20 cellular contexts compared by ENCODE assay signal in the genomic region with DNA sequence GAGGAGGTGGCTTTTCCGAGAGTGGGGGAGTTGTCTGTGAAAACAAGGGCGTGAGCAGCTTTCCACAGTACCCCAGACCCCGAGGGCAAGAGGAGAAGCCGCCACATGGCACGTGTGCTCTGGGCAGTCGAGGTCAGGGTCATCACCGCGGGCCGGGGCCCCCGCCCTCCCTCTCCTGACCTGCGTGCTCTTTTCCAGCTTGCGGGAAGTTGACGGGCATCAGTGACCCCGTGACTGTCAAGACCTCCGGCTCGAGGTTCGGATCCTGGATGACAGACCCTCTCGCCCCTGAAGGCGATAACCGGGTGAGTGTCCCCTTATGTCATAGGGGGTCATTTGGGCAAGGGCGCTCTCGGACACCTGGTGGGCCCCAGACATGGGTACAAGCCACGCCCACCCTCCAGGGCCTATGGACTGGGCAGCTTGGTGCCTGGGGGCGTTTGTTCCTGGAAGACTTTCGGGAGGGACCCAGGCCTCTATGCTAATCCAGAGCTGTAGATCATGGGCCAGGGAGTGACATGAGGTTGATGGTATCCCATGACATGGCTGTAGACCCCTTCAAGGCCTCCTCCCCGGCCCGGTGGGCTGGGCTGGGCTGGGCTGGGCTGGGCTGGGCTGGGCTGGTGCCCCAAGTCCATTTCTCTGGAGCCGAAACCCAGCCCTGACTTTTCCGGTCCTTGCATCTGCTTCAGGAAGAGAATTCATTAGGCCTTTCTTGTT. TPM values are rescaled to one million over a fixed set of nuclear protein-coding genes. Genes with fewer than 3 reads are reported as not detected.
DNase-seq lines count a peak whose midpoint lies in the region; ATAC-seq and TF ChIP-seq lines count a peak whose summit lies in the region.
"Had no signal": no experiment of that assay in that cellular context is flagged by ENCODE, and none has a peak within 500 bp of the region (broad histone marks: within the 10 kb centered on the region; RNA-seq: fewer than 3 reads in every experiment).

No MANE protein-coding gene starts in this region.

- no peaks in the 10 kb centered on the region for H3K4me1 Mint-ChIP-seq in activated naive CD4-positive, alpha-beta T cell treated with anti-CD3 and anti-CD28 coated beads, Interleukin-2, amount 50 U/mL, for 24 hours
- H3K4me1 Mint-ChIP-seq: CD4-positive, alpha-beta memory T cell had no signal

- no peaks in the 10 kb centered on the region for H3K9me3 ChIP-seq in WERI-Rb-1 (ENCODE audit: severe bottlenecking)
- no peaks in the 10 kb centered on the region for H3K9me3 ChIP-seq in neuronal stem cell (replicated peaks in 1 of 2; ENCODE audit: control insufficient read depth in 2 of 2, insufficient read depth in 1 of 2, low read depth in 1 of 2, low read length in 2 of 2)
- H3K9me3 ChIP-seq: HAP-1 had no signal

- H3K18ac ChIP-seq in neuronal stem cell (ENCODE audit: low read length), result peak overlapping the region; percentile 48

- H3K23ac ChIP-seq in neuronal stem cell (ENCODE audit: low read depth, low read length, poor library complexity), result no peak overlapping the region

- H3K4me2 ChIP-seq in neuronal stem cell (ENCODE audit: insufficient read depth, low read length, poor library complexity, severe bottlenecking), result no peak overlapping the region

- H3K27me3 ChIP-seq in WERI-Rb-1 (ENCODE audit: insufficient read depth, low read depth, severe bottlenecking) (no peaks in the 10 kb centered on the region), dorsolateral prefrontal cortex (peaks cover 0 to 7% (median 0%) of the 10 kb centered on the region in 45 donors), neuronal stem cell (ENCODE audit: control insufficient read depth in 3 of 3, insufficient read depth in 3 of 3, low read depth in 1 of 3, low read length in 3 of 3) (no peaks in the 10 kb centered on the region)

- H4K8ac ChIP-seq in neuronal stem cell (ENCODE audit: low read depth, low read length), result no peak overlapping the region

- H3K9me3 Mint-ChIP-seq in activated naive CD4-positive, alpha-beta T cell treated with anti-CD3 and anti-CD28 coated beads, Interleukin-2, amount 50 U/mL, for 24 hours, result no peaks in the 10 kb centered on the region
- H3K9me3 Mint-ChIP-seq: CD4-positive, alpha-beta memory T cell had no signal

- no peak overlapping the region for H2BK5ac ChIP-seq in neuronal stem cell (ENCODE audit: low read length)

- H3K27ac ChIP-seq in WERI-Rb-1 (peak overlapping the region; percentile 90), dorsolateral prefrontal cortex (peak overlapping the region in 52 of 59 donors; percentile 0 to 86 (median 64)), neuronal stem cell (replicated peaks; ENCODE audit: low read length) (no peak overlapping the region)
- H3K27ac ChIP-seq: 22Rv1, GM23248 had no signal

- no peak overlapping the region for H4K91ac ChIP-seq in neuronal stem cell (ENCODE audit: low read depth, low read length, poor library complexity)

- H2BK120ac ChIP-seq in neuronal stem cell (ENCODE audit: low read depth, low read length), result no peak overlapping the region

- WGBS in neuronal stem cell (ENCODE audit: extremely low coverage in 2 of 2, insufficient read length in 2 of 2, insufficient replicate concordance in 1 of 2), 2 donors, result no CpG with 5 or more reads among the region's 29 CpGs

- peak overlapping the region; percentile 76 for H2AK5ac ChIP-seq in neuronal stem cell (ENCODE audit: low read depth, low read length)

- no peak overlapping the region for H3K9ac ChIP-seq in neuronal stem cell (ENCODE audit: low read depth, low read length, poor library complexity)
- H3K9ac ChIP-seq: GM23248 had no signal

- no peaks in the 10 kb centered on the region for H3K36me3 Mint-ChIP-seq in activated naive CD4-positive, alpha-beta T cell treated with anti-CD3 and anti-CD28 coated beads, Interleukin-2, amount 50 U/mL, for 24 hours
- H3K36me3 Mint-ChIP-seq: CD4-positive, alpha-beta memory T cell had no signal

- H3K14ac ChIP-seq in neuronal stem cell (ENCODE audit: low read length), result peak overlapping the region; percentile 71

- H3K36me3 ChIP-seq in WERI-Rb-1 (peaks cover 91% of the 10 kb centered on the region), neuronal stem cell (replicated peaks in 1 of 2; ENCODE audit: control insufficient read depth in 2 of 2, insufficient read depth in 2 of 2, low read length in 2 of 2) (no peaks in the 10 kb centered on the region)
- H3K36me3 ChIP-seq: HAP-1 had no signal

- H3K27ac Mint-ChIP-seq in activated naive CD4-positive, alpha-beta T cell treated with anti-CD3 and anti-CD28 coated beads, Interleukin-2, amount 50 U/mL, for 24 hours, result peak overlapping the region; percentile 23
- H3K27ac Mint-ChIP-seq: CD4-positive, alpha-beta memory T cell; HFFc6 had no signal

- no peak for DNase-seq in activated naive CD4-positive, alpha-beta T cell treated with anti-CD3 and anti-CD28 coated beads, Interleukin-2, amount 50 U/mL, for 16 hours
- DNase-seq in WERI-Rb-1 (no peak), dorsolateral prefrontal cortex (no peak), neuronal stem cell (ENCODE audit: low spot score) (no peak), NCI-H446 (lab: John Stamatoyannopoulos, UW) (no peak), AG20443 (ENCODE audit: low spot score) (no peak)
- DNase-seq: AML-193; C1 segment of cervical spinal cord; Calu3; CD4-positive, alpha-beta memory T cell; COR-L47; DMS53; DMS79 treated with DMSO at 0.1 percent for 48 hours; GF-D8; GM23248; HFFc6 had no signal

- no peaks in the 10 kb centered on the region for H3K79me1 ChIP-seq in neuronal stem cell (ENCODE audit: low read depth, low read length)

- intact Hi-C loops in dorsolateral prefrontal cortex (cut with DNase I), result no loop called here

- no peak for ATAC-seq in GM21515 (IDR thresholded peaks at IDR 0.05; ENCODE audit: unreplicated experiment)

- H3K4me3 ChIP-seq in WERI-Rb-1 (ENCODE audit: low read depth, low read length) (no peak overlapping the region), dorsolateral prefrontal cortex (peak overlapping the region in 16 of 59 donors; percentile 0 to 42 (median 26)), neuronal stem cell (ENCODE audit: low read length in 2 of 2) (no peak overlapping the region)
- H3K4me3 ChIP-seq: GM23248, HAP-1 had no signal

- no peak overlapping the region for H2AFZ ChIP-seq in neuronal stem cell (ENCODE audit: low read length)
- H2AFZ ChIP-seq: GM23248 had no signal

- TF ChIP-seq CTCF in WERI-Rb-1 (IDR thresholded peaks at IDR 0.05; ENCODE audit: low read depth, low read length) (no peak), dorsolateral prefrontal cortex (IDR thresholded peaks at IDR 0.05 in 54 of 56, conservative IDR thresholded peaks at IDR 0.05 in 2 of 56; ENCODE audit: low read depth in 1 of 56, partially characterized antibody in 56 of 56) (no peak)

- no peak overlapping the region for H3K4ac ChIP-seq in neuronal stem cell (ENCODE audit: low read length)

- H3K4me1 ChIP-seq in neuronal stem cell (ENCODE audit: control insufficient read depth in 2 of 2, insufficient read depth in 1 of 2, low read depth in 1 of 2, low read length in 2 of 2), result peaks cover 0 to 10% of the 10 kb centered on the region in 2 donors
- H3K4me1 ChIP-seq: HAP-1 had no signal

- H2BK12ac ChIP-seq in neuronal stem cell (ENCODE audit: low read length), result no peak overlapping the region

- H3K4me3 Mint-ChIP-seq in activated naive CD4-positive, alpha-beta T cell treated with anti-CD3 and anti-CD28 coated beads, Interleukin-2, amount 50 U/mL, for 24 hours, result no peak overlapping the region
- H3K4me3 Mint-ChIP-seq: CD4-positive, alpha-beta memory T cell; HFFc6 had no signal

- peak overlapping the region; percentile 49 for H2BK15ac ChIP-seq in neuronal stem cell (ENCODE audit: low read length)

- peaks cover 30% of the 10 kb centered on the region for H3K27me3 Mint-ChIP-seq in activated naive CD4-positive, alpha-beta T cell treated with anti-CD3 and anti-CD28 coated beads, Interleukin-2, amount 50 U/mL, for 24 hours

RNA-seq across cellular contexts. Expression of a gene that starts 19.2 kb away (rescaled TPM):
- 1,000 to 10,000 TPM in 2 of 120 experiments, 100 to 1,000 TPM in 118; 171 to 1,128 (median 638) TPM for total RNA-seq in dorsolateral prefrontal cortex
- polyA plus RNA-seq in neuronal stem cell (2013, experiment 1 of 2), result 5.8 TPM
- 5.8 TPM for polyA plus RNA-seq in neuronal stem cell (2013, experiment 2 of 2)
- total RNA-seq: CD4-positive, alpha-beta memory T cell had no signal
- polyA plus RNA-seq: CD4-positive, alpha-beta memory T cell had no signal
